15 cellular contexts compared by ENCODE assay signal in genomic region chr7:141356096-141356495, GRCh38.
DNase-seq lines count a peak whose midpoint lies in the region; ATAC-seq and TF ChIP-seq lines count a peak whose summit lies in the region.
"Had no signal": no experiment of that assay in that cellular context is flagged by ENCODE, and none has a peak within 500 bp of the region (broad histone marks: within the 10 kb centered on the region; RNA-seq: fewer than 3 reads in every experiment).

No MANE protein-coding gene starts in this region.

- H3K4me3 ChIP-seq in fibroblast of pulmonary artery (replicated peaks; ENCODE audit: low read depth, low read length) (no peak overlapping the region), retinal pigment epithelial cell (ENCODE audit: low read length) (no peak overlapping the region)
- H3K4me3 ChIP-seq: SJSA1 had no signal

- DNase-seq in HCEC 1CT (peak; percentile 52), RPMI7951 (ENCODE audit: low read depth) (peak; percentile 71), fibroblast of pulmonary artery (ENCODE audit: low read depth) (peak; percentile 43), retinal pigment epithelial cell (ENCODE audit: low read depth) (peak; percentile 40), activated T-cell treated with anti-CD3 and anti-CD28 coated beads for 4 hours (no peak)
- DNase-seq in NK-92 treated with Interleukin-12 subunit alpha and Interleukin-12 subunit beta, amount 100 ng/mL, for 24 hours (lab: John Stamatoyannopoulos, UW) = no peak
- DNase-seq: ACHN; CD4-positive, alpha-beta T cell; NCI-H1105 treated with DMSO at 0.1 percent for 48 hours; NCI-H187 treated with DMSO at 0.1 percent for 48 hours; NCI-H2171; NCI-H510A treated with DMSO at 0.1 percent for 48 hours had no signal

- ATAC-seq in GM19351 (IDR thresholded peaks at IDR 0.05; ENCODE audit: unreplicated experiment) = no peak
- ATAC-seq: HepG2 had no signal

- no peak for TF ChIP-seq CTCF in fibroblast of pulmonary artery (IDR thresholded peaks at IDR 0.05; ENCODE audit: low read length, missing control alignments)
- no peak for TF ChIP-seq CTCF in retinal pigment epithelial cell (conservative IDR thresholded peaks at IDR 0.05; ENCODE audit: low read depth, low read length)

Comparison
In these comparisons a context has a peak if more than half of its experiments do, and no peak if none do; other contexts are left out.
1. DNase-seq: peak in HCEC 1CT (single experiment), RPMI7951 (single experiment), fibroblast of pulmonary artery (single experiment) and retinal pigment epithelial cell (single experiment); none in activated T-cell treated with anti-CD3 and anti-CD28 coated beads for 4 hours (single experiment) and NK-92 treated with Interleukin-12 subunit alpha and Interleukin-12 subunit beta, amount 100 ng/mL, for 24 hours (single experiment).